11 cellular contexts compared by ENCODE assay signal in the genomic region with DNA sequence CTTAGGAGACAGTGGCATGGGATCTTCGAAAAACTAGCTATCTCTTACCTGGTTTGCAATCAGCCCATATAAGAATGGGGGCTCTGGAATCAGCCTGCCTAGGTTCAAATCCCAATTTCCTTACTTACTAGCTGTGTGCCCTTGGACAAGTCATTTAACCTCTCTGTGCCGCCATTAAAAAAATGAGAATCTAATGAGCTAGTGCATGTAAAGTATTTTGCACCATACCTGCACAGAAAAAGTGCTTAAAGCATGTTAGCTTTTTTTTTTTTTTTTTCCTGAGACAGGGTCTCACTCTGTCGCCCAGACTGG.
"Had no signal": no experiment of that assay in that cellular context is flagged by ENCODE, and none has a peak within 500 bp of the region (broad histone marks: within the 10 kb centered on the region; RNA-seq: fewer than 3 reads in every experiment).

No MANE protein-coding gene starts in this region.

- H3K27ac ChIP-seq: foreskin keratinocyte, left ventricle myocardium inferior, pancreas had no signal

- H3K4me1 Mint-ChIP-seq: immature natural killer cell had no signal

- H3K27me3 ChIP-seq: pancreas had no signal

- H3K4me1 ChIP-seq: foreskin keratinocyte had no signal

- H3K36me3 Mint-ChIP-seq: immature natural killer cell; natural killer cell treated with Interleukin-12 subunit alpha and Interleukin-12 subunit beta and Interleukin-15 and Interleukin-18, amount 100 ng/mL, for 72 hours had no signal

- H3K27ac Mint-ChIP-seq: immature natural killer cell; natural killer cell treated with Interleukin-12 subunit alpha and Interleukin-12 subunit beta and Interleukin-15 and Interleukin-18, amount 100 ng/mL, for 72 hours; progenitor cell of endocrine pancreas had no signal

- H3K4me3 Mint-ChIP-seq: immature natural killer cell; natural killer cell treated with Interleukin-12 subunit alpha and Interleukin-12 subunit beta and Interleukin-15 and Interleukin-18, amount 100 ng/mL, for 72 hours had no signal

- H3K4me3 ChIP-seq: left ventricle myocardium inferior, lung, pancreas, smooth muscle cell had no signal

- FAIRE-seq: kidney, pancreas, urothelium cell line had no signal

- ATAC-seq: natural killer cell treated with Interleukin-12 subunit alpha and Interleukin-12 subunit beta and Interleukin-15 and Interleukin-18, amount 100 ng/mL, for 72 hours had no signal

- H3K9me3 Mint-ChIP-seq: immature natural killer cell; natural killer cell treated with Interleukin-12 subunit alpha and Interleukin-12 subunit beta and Interleukin-15 and Interleukin-18, amount 100 ng/mL, for 72 hours had no signal

- DNase-seq: kidney, left ventricle myocardium inferior, occipital lobe had no signal

- H3K4me2 ChIP-seq: smooth muscle cell had no signal

- H3K9me3 ChIP-seq: left ventricle myocardium inferior, pancreas had no signal

- H3K36me3 ChIP-seq: left ventricle myocardium inferior, pancreas had no signal
